ENCODE assay signal across 1 cellular context in the genomic region with DNA sequence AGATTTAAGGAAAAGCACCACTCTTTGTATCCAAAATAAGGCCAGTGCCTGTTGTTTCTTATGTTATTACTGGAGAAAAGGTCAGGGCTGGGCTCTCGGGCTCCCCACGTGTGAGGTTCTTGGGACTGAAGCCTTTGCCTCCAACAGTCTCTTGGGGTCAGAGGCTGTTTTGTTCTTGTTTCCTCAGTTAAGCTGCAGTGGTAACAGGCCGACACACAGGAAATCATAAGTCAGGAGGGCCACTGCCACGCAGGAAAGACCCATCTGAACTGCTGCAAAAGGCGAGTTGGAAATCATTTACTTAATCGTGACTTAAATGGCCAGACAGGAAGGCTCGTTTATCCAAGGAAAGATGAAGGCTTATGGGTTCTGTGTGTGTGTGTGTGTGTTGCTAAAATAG.
TF ChIP-seq lines count a peak whose summit lies in the region.

No MANE protein-coding gene starts in this region.

TF ChIP-seq in SK-N-SH, 30 proteins besides CTCF, POLR2A, EP300 and RAD21 (continued from another document):
- TF ChIP-seq, protein P1, sequence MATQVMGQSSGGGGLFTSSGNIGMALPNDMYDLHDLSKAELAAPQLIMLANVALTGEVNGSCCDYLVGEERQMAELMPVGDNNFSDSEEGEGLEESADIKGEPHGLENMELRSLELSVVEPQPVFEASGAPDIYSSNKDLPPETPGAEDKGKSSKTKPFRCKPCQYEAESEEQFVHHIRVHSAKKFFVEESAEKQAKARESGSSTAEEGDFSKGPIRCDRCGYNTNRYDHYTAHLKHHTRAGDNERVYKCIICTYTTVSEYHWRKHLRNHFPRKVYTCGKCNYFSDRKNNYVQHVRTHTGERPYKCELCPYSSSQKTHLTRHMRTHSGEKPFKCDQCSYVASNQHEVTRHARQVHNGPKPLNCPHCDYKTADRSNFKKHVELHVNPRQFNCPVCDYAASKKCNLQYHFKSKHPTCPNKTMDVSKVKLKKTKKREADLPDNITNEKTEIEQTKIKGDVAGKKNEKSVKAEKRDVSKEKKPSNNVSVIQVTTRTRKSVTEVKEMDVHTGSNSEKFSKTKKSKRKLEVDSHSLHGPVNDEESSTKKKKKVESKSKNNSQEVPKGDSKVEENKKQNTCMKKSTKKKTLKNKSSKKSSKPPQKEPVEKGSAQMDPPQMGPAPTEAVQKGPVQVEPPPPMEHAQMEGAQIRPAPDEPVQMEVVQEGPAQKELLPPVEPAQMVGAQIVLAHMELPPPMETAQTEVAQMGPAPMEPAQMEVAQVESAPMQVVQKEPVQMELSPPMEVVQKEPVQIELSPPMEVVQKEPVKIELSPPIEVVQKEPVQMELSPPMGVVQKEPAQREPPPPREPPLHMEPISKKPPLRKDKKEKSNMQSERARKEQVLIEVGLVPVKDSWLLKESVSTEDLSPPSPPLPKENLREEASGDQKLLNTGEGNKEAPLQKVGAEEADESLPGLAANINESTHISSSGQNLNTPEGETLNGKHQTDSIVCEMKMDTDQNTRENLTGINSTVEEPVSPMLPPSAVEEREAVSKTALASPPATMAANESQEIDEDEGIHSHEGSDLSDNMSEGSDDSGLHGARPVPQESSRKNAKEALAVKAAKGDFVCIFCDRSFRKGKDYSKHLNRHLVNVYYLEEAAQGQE (IDR thresholded peaks at IDR 0.05; ENCODE audit: low read depth, low read length): no peak
- TF ChIP-seq FOXM1 (IDR thresholded peaks at IDR 0.05; ENCODE audit: low read depth) (no peak), NFIC (IDR thresholded peaks at IDR 0.05; ENCODE audit: borderline replicate concordance) (no peak), SIN3A (IDR thresholded peaks at IDR 0.05; ENCODE audit: borderline replicate concordance, low read depth, low read length) (no peak)
- TF ChIP-seq, protein P2, sequence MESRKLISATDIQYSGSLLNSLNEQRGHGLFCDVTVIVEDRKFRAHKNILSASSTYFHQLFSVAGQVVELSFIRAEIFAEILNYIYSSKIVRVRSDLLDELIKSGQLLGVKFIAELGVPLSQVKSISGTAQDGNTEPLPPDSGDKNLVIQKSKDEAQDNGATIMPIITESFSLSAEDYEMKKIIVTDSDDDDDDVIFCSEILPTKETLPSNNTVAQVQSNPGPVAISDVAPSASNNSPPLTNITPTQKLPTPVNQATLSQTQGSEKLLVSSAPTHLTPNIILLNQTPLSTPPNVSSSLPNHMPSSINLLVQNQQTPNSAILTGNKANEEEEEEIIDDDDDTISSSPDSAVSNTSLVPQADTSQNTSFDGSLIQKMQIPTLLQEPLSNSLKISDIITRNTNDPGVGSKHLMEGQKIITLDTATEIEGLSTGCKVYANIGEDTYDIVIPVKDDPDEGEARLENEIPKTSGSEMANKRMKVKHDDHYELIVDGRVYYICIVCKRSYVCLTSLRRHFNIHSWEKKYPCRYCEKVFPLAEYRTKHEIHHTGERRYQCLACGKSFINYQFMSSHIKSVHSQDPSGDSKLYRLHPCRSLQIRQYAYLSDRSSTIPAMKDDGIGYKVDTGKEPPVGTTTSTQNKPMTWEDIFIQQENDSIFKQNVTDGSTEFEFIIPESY (IDR thresholded peaks at IDR 0.05; ENCODE audit: borderline replicate concordance, low read depth): no peak
- TF ChIP-seq, protein P3, sequence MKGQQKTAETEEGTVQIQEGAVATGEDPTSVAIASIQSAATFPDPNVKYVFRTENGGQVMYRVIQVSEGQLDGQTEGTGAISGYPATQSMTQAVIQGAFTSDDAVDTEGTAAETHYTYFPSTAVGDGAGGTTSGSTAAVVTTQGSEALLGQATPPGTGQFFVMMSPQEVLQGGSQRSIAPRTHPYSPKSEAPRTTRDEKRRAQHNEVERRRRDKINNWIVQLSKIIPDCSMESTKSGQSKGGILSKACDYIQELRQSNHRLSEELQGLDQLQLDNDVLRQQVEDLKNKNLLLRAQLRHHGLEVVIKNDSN (IDR thresholded peaks at IDR 0.05; ENCODE audit: borderline replicate concordance, low read depth): no peak
